In the genomic region with DNA sequence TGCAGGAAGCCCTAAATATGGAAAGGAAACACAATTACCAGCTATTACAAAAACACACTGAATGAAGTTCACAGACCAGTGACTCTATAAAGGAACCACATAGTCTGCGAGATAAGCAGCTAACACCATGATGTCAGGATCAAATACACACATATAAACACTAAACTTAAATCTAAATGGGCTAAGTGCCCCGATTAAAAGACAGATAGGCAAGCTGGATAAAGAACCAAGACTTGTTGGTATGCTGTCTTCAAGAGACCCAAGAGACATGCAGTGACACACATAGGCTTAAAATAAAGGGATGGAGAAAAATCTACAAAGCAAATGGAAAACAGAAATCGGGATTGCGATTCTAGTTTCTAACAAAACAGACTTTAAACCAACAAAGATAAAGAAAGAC, we compare ENCODE assay signal across 6 cellular contexts.
"Had no signal": no experiment of that assay in that cellular context is flagged by ENCODE, and none has a peak within 500 bp of the region (broad histone marks: within the 10 kb centered on the region; RNA-seq: fewer than 3 reads in every experiment).

No MANE protein-coding gene starts in this region.

- H3K4me1 Mint-ChIP-seq: IgD-negative memory B cell had no signal

- H3K4me3 Mint-ChIP-seq: IgD-negative memory B cell had no signal

- H3K27ac Mint-ChIP-seq: IgD-negative memory B cell had no signal

- DNase-seq: IMR-90, KBM-7, KG1 had no signal

- H3K27me3 Mint-ChIP-seq: IgD-negative memory B cell had no signal

- H3K4me3 ChIP-seq: K562 had no signal

- H3K27ac ChIP-seq: HL-60 had no signal
